In the genomic region with DNA sequence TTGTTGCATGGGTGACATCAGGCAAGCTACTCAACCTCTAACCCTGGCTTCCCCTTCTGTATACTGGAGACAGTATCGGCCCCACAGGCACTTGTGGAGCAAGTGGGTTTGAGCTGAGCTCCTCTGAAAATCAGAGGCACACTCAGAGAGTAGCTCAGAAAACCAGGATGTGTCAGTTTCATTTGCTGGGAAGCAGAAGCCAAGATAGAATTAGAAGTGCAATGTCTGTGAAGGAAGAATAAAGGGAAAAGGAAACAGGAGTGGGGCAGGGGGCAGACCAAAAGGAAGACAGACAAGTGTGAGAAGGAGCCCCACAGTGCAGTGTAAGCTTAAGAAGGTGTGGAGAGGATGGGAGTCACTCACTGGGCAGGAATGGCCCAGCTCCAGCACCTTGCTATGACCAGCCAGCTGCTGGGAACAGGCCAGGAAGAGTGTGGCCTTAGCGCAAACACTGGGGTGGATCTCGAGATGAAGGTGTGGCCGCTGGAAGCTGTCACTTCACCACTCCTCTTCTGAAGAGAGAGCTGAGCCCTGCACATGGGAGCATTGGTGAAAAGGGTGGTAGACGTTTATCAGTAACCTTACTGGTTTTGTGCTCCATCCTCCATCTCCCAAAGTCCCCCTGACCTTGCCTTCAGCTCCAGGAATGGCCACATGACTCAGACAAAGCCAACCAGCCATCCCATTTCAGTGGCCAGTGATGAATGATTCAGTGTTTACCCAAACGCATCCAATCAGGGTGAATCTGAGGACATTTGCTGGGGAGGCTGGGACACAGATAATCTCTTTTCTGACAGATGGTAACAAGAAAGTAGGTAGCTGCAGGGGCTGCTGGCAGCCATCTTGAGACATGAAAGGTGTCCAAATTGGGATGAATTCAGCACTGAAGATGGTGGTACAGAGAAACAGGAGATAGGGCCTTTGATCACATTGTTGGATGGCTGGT, we compare ENCODE assay signal across 1 cellular context.
TF ChIP-seq lines count a peak whose summit lies in the region.

No MANE protein-coding gene starts in this region.

TF ChIP-seq in K562, 482 proteins besides CTCF, POLR2A, EP300 and RAD21 (continued from another document and continues in another):
- TF ChIP-seq TAL1 (IDR thresholded peaks at IDR 0.05) (peak; percentile 37; the same call in 1 of the 2 replicates), RBM25 (IDR thresholded peaks at IDR 0.05; ENCODE audit: low read depth, low read length, severe bottlenecking) (no peak), NELFE (IDR thresholded peaks at IDR 0.05; ENCODE audit: insufficient read depth, insufficient read length) (no peak), MECOM (CRISPR knock-in tag; IDR thresholded peaks at IDR 0.05) (0 out of 2 replicates have a peak, but pooled peaks have one; percentile 35), ZBTB12 (CRISPR knock-in tag; IDR thresholded peaks at IDR 0.05) (no peak), WHSC1 (IDR thresholded peaks at IDR 0.05; ENCODE audit: low read length) (no peak), FOXK2 (conservative IDR thresholded peaks at IDR 0.05 in 1 of 2, IDR thresholded peaks at IDR 0.05 in 1 of 2; ENCODE audit: low read depth in 2 of 2) (peak; percentile 73 to 79; a peak in 3 of 4 replicates), XRCC4 (IDR thresholded peaks at IDR 0.05; ENCODE audit: extremely low read depth, insufficient read depth, insufficient read length) (no peak), CBX5 (IDR thresholded peaks at IDR 0.05; ENCODE audit: borderline replicate concordance, low read depth) (no peak), ZNF79 (CRISPR knock-in tag; IDR thresholded peaks at IDR 0.05; ENCODE audit: low read depth) (no peak), MEF2A (IDR thresholded peaks at IDR 0.05; ENCODE audit: control insufficient read depth, low read depth, low read length) (no peak), ZBTB40 (IDR thresholded peaks at IDR 0.05) (no peak), ZBTB40 (CRISPR knock-in tag; IDR thresholded peaks at IDR 0.05) (no peak), ZBTB8A (IDR thresholded peaks at IDR 0.05; ENCODE audit: partially characterized antibody) (no peak), BRCA1 (IDR thresholded peaks at IDR 0.05) (no peak), BRCA1 (CRISPR knock-in tag; IDR thresholded peaks at IDR 0.05) (no peak), ZNF551 (CRISPR knock-in tag; IDR thresholded peaks at IDR 0.05) (no peak), ZNF175 (CRISPR knock-in tag; IDR thresholded peaks at IDR 0.05; ENCODE audit: low read depth) (no peak), RBFOX2 (IDR thresholded peaks at IDR 0.05; ENCODE audit: low read depth, low read length) (no peak), ZNF23 (CRISPR knock-in tag; IDR thresholded peaks at IDR 0.05) (no peak), TEAD4 (IDR thresholded peaks at IDR 0.05; ENCODE audit: low read length) (peak; percentile 38), TEAD4 (CRISPR knock-in tag; IDR thresholded peaks at IDR 0.05; ENCODE audit: borderline replicate concordance) (no peak), JUND (IDR thresholded peaks at IDR 0.05; ENCODE audit: borderline replicate concordance, low read depth, low read length) (peak; percentile 74), JUND (tag; IDR thresholded peaks at IDR 0.05; ENCODE audit: borderline replicate concordance, low read depth, low read length) (peak; percentile 54; the same call in 1 of the 3 replicates), ARID1B (IDR thresholded peaks at IDR 0.05) (peak; percentile 62), CHD1 (IDR thresholded peaks at IDR 0.05; ENCODE audit: low read length) (no peak), PRPF4 (IDR thresholded peaks at IDR 0.05; ENCODE audit: insufficient read depth, low read depth, low read length, poor library complexity, severe bottlenecking) (no peak), ATF7 (IDR thresholded peaks at IDR 0.05) (peak; percentile 19; the same call in 1 of the 2 replicates), ZFX (CRISPR knock-in tag; IDR thresholded peaks at IDR 0.05) (no peak), ZNF398 (CRISPR knock-in tag; IDR thresholded peaks at IDR 0.05) (no peak), ZNF444 (CRISPR knock-in tag; IDR thresholded peaks at IDR 0.05) (no peak), ZFP36 (IDR thresholded peaks at IDR 0.05; ENCODE audit: low read depth, low read length, partially characterized antibody) (no peak), HDGF (IDR thresholded peaks at IDR 0.05) (no peak), SRSF9 (IDR thresholded peaks at IDR 0.05; ENCODE audit: borderline replicate concordance, low read depth, low read length) (no peak), TAF1 (IDR thresholded peaks at IDR 0.05; ENCODE audit: control insufficient read depth, extremely low read depth, insufficient read depth, low read length, severe bottlenecking) (no peak), FOXA3 (CRISPR knock-in tag; conservative IDR thresholded peaks at IDR 0.05 in 1 of 2, IDR thresholded peaks at IDR 0.05 in 1 of 2) (peak; percentile 59 to 70), ZC3H8 (IDR thresholded peaks at IDR 0.05) (no peak), RAD51 (IDR thresholded peaks at IDR 0.05; ENCODE audit: borderline replicate concordance, low read depth) (peak; percentile 68), CCAR2 (IDR thresholded peaks at IDR 0.05; ENCODE audit: low read depth, low read length) (no peak), ZNF174 (CRISPR knock-in tag; IDR thresholded peaks at IDR 0.05) (no peak), ZNF124 (CRISPR knock-in tag; IDR thresholded peaks at IDR 0.05) (no peak), KDM2B (CRISPR knock-in tag; IDR thresholded peaks at IDR 0.05) (no peak), ADNP (tag; IDR thresholded peaks at IDR 0.05) (no peak), ZNF764 (CRISPR knock-in tag; IDR thresholded peaks at IDR 0.05; ENCODE audit: low read depth) (no peak)
- TF ChIP-seq, protein P1, sequence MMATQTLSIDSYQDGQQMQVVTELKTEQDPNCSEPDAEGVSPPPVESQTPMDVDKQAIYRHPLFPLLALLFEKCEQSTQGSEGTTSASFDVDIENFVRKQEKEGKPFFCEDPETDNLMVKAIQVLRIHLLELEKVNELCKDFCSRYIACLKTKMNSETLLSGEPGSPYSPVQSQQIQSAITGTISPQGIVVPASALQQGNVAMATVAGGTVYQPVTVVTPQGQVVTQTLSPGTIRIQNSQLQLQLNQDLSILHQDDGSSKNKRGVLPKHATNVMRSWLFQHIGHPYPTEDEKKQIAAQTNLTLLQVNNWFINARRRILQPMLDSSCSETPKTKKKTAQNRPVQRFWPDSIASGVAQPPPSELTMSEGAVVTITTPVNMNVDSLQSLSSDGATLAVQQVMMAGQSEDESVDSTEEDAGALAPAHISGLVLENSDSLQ (IDR thresholded peaks at IDR 0.05), result peak; percentile 73
- TF ChIP-seq, protein P2, sequence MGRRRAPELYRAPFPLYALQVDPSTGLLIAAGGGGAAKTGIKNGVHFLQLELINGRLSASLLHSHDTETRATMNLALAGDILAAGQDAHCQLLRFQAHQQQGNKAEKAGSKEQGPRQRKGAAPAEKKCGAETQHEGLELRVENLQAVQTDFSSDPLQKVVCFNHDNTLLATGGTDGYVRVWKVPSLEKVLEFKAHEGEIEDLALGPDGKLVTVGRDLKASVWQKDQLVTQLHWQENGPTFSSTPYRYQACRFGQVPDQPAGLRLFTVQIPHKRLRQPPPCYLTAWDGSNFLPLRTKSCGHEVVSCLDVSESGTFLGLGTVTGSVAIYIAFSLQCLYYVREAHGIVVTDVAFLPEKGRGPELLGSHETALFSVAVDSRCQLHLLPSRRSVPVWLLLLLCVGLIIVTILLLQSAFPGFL (CRISPR knock-in tag; IDR thresholded peaks at IDR 0.05), result no peak
- TF ChIP-seq, protein P3, sequence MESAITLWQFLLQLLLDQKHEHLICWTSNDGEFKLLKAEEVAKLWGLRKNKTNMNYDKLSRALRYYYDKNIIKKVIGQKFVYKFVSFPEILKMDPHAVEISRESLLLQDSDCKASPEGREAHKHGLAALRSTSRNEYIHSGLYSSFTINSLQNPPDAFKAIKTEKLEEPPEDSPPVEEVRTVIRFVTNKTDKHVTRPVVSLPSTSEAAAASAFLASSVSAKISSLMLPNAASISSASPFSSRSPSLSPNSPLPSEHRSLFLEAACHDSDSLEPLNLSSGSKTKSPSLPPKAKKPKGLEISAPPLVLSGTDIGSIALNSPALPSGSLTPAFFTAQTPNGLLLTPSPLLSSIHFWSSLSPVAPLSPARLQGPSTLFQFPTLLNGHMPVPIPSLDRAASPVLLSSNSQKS (CRISPR knock-in tag; IDR thresholded peaks at IDR 0.05), result no peak
- TF ChIP-seq, protein P4, sequence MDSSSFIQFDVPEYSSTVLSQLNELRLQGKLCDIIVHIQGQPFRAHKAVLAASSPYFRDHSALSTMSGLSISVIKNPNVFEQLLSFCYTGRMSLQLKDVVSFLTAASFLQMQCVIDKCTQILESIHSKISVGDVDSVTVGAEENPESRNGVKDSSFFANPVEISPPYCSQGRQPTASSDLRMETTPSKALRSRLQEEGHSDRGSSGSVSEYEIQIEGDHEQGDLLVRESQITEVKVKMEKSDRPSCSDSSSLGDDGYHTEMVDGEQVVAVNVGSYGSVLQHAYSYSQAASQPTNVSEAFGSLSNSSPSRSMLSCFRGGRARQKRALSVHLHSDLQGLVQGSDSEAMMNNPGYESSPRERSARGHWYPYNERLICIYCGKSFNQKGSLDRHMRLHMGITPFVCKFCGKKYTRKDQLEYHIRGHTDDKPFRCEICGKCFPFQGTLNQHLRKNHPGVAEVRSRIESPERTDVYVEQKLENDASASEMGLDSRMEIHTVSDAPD (CRISPR knock-in tag; IDR thresholded peaks at IDR 0.05), result no peak
